In the genomic region with DNA sequence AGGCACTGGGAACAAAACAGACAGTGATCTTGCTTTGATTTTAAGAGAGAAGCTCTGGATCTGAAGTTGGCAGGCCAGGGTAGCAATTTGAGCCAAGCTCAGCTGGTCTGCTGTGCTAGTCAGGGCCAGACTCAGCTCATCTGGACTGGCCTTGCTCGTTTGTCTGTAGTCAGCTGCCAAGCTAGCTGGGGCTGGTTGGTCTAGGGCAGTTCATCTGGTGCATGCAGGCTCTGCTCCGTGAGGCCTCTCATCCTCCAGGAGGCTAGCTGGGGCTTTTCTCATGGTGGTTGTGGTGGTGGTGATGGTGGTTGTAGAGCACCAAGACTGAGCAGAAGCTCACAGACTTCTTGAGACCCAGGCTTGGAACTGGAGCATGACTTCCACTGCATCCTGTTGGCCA, we compare ENCODE assay signal across 24 cellular contexts. TPM values are rescaled to one million over a fixed set of nuclear protein-coding genes. Genes with fewer than 3 reads are reported as not detected.
DNase-seq lines count a peak whose midpoint lies in the region; FAIRE-seq and TF ChIP-seq lines count a peak whose summit lies in the region.
"Had no signal": no experiment of that assay in that cellular context is flagged by ENCODE, and none has a peak within 500 bp of the region (broad histone marks: within the 10 kb centered on the region; RNA-seq: fewer than 3 reads in every experiment).

No MANE protein-coding gene starts in this region.

- peaks cover 6% of the 10 kb centered on the region; the same call in 1 of the 2 replicates for H3K27me3 Mint-ChIP-seq in HFFc6 (ENCODE audit: insufficient read depth)

- peak overlapping the region; percentile 97 for H3K27ac Mint-ChIP-seq in HFFc6
- H3K27ac Mint-ChIP-seq: endodermal cell, WTC11 had no signal

- no peaks in the 10 kb centered on the region for H3K9me3 Mint-ChIP-seq in HFFc6
- H3K9me3 Mint-ChIP-seq: endodermal cell, WTC11 had no signal

- no peak overlapping the region for H3K27ac ChIP-seq in stomach
- H3K27ac ChIP-seq: 22Rv1, brain microvascular endothelial cell had no signal

- intact Hi-C loops in lower leg skin (cut with DNase I; ENCODE audit: low total_unique reads) = no loop called here
- intact Hi-C loops in stomach (cut with DNase I; ENCODE audit: low total_unique reads) = no loop called here

- no peaks in the 10 kb centered on the region for H3K4me1 ChIP-seq in stomach

- peak; percentile 44 for DNase-seq in activated CD8-positive, alpha-beta memory T cell treated with anti-CD3 and anti-CD28 coated beads for 24 hours
- DNase-seq in activated CD8-positive, alpha-beta memory T cell treated with anti-CD3 and anti-CD28 coated beads, Interleukin-2, amount 50 U/mL, for 48 hours = no peak
- no peak for DNase-seq in HFFc6
- peak; percentile 12 to 77 for DNase-seq in lower leg skin (ENCODE audit: low spot score in 2 of 2)
- peak; percentile 20 for DNase-seq in stomach
- DNase-seq in DMS53 (lab: John Stamatoyannopoulos, UW) = no peak
- DNase-seq in superior temporal gyrus (ENCODE audit: extremely low spot score) = no peak
- DNase-seq in D721Med (ENCODE audit: insufficient read length, low spot score) = no peak
- DNase-seq: activated CD4-positive, alpha-beta T cell treated with anti-CD3 and anti-CD28 coated beads, Interleukin-2, amount 50 U/mL, for 4 hours; activated naive CD4-positive, alpha-beta T cell; brain microvascular endothelial cell; cortex of kidney; endodermal cell; GDM1; KBM-7; NCI-H1436 treated with DMSO at 0.1 percent for 48 hours; OCI-M1; T-helper 9 cell had no signal

- H3K4me1 Mint-ChIP-seq in HFFc6 (ENCODE audit: low read depth) = peaks cover 54% of the 10 kb centered on the region
- H3K4me1 Mint-ChIP-seq: endodermal cell had no signal

- TF ChIP-seq EP300 in stomach (IDR thresholded peaks at IDR 0.05) = no peak

- no peaks in the 10 kb centered on the region for H3K36me3 ChIP-seq in stomach
- H3K36me3 ChIP-seq: brain microvascular endothelial cell had no signal

- 49 to 62% methylated on average over 2 of the region's 2 CpGs for WGBS in lower leg skin, 2 donors
- WGBS in stomach, 5 donors = 60 to 88% (median 76%) methylated on average over 1 to 2 of the region's 2 CpGs; no CpG with 5 or more reads in 1 of the 5 donors

- H3K36me3 Mint-ChIP-seq in HFFc6 (ENCODE audit: low read depth) = peaks cover 18% of the 10 kb centered on the region
- H3K36me3 Mint-ChIP-seq: WTC11 had no signal

- no peaks in the 10 kb centered on the region for H3K9me3 ChIP-seq in stomach

- no peak for TF ChIP-seq POLR2A in lower leg skin (IDR thresholded peaks at IDR 0.05)
- TF ChIP-seq POLR2A in stomach (IDR thresholded peaks at IDR 0.05) = no peak

- H3K27me3 ChIP-seq in stomach = no peaks in the 10 kb centered on the region
- H3K27me3 ChIP-seq: brain microvascular endothelial cell had no signal

- no peak for TF ChIP-seq CTCF in HFFc6 (IDR thresholded peaks at IDR 0.05)
- no peak for TF ChIP-seq CTCF in lower leg skin (IDR thresholded peaks at IDR 0.05)
- no peak for TF ChIP-seq CTCF in stomach (IDR thresholded peaks at IDR 0.05)
- TF ChIP-seq CTCF in D721Med (IDR thresholded peaks at IDR 0.05; ENCODE audit: insufficient read depth, missing control alignments) = no peak

- no peak overlapping the region for H3K4me3 Mint-ChIP-seq in HFFc6
- H3K4me3 Mint-ChIP-seq: endodermal cell, WTC11 had no signal

- FAIRE-seq in D721Med (lab: Jason Lieb, UNC) = no peak
- FAIRE-seq: H1, keratinocyte had no signal

- H3K4me3 ChIP-seq in lower leg skin (ENCODE audit: low read depth, poor library complexity, severe bottlenecking) = no peak overlapping the region
- H3K4me3 ChIP-seq in stomach = no peak overlapping the region
- H3K4me3 ChIP-seq: lung, skin epidermis had no signal

RNA-seq across cellular contexts. Expression of a gene that starts 10.3 kb away (rescaled TPM):
- total RNA-seq in HFFc6 (2021; fragmentation: NEBNext Ultra II Directional; extraction: Animal tissue kit (Norgen Biotek cat#: 25700)) = 1 to 10 TPM; 1.9 to 8.0 (median 7.2) TPM
- total RNA-seq in lower leg skin = 10 to 100 TPM in 1 of 4 donors, 1 to 10 TPM in 3; 3.6 to 10.2 (median 5.9) TPM
- total RNA-seq in stomach = 1 to 10 TPM in 4 of 5 donors, not detected in 1; 2.0 to 5.1 (median 3.5) TPM
- 1 to 10 TPM in 1 of 3 donors, under 1 TPM in 2; 0.40 to 1.2 (median 0.50) TPM for polyA plus RNA-seq in stomach
- polyA plus RNA-seq: keratinocyte had no signal

Comparison
In these comparisons a context has a peak if more than half of its experiments do, and no peak if none do; other contexts are left out.
1. DNase-seq: peak in activated CD8-positive, alpha-beta memory T cell treated with anti-CD3 and anti-CD28 coated beads for 24 hours (single experiment), lower leg skin (2 of 2) and stomach (single experiment); none in activated CD8-positive, alpha-beta memory T cell treated with anti-CD3 and anti-CD28 coated beads, Interleukin-2, amount 50 U/mL, for 48 hours (single experiment), HFFc6 (single experiment), DMS53 (single experiment), superior temporal gyrus (single experiment) and D721Med (single experiment).